In the genomic region with DNA sequence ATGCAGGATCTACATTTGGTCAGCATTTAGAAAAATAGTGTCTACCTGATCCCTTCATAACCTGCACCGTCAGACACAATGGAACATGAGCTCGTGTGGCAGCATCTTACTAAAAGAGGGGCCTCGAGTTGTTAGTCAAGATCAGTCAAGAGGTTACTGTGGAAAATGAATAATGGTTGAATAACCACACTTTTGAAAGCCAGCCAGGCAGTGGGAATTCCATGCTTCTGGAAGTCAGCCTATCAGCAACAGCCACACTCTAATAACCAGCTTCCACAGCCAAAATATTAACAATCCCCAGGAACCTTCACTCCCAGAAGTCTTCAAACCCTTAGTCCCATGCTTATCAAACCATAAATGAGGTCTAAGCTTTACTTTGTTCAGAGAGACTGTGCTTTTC, we compare ENCODE assay signal across 12 cellular contexts.
DNase-seq lines count a peak whose midpoint lies in the region; ATAC-seq and TF ChIP-seq lines count a peak whose summit lies in the region.
"Had no signal": no experiment of that assay in that cellular context is flagged by ENCODE, and none has a peak within 500 bp of the region (broad histone marks: within the 10 kb centered on the region; RNA-seq: fewer than 3 reads in every experiment).

No MANE protein-coding gene starts in this region.

- peaks cover 2% of the 10 kb centered on the region for H3K27me3 Mint-ChIP-seq in activated CD4-positive, alpha-beta T cell treated with anti-CD3 and anti-CD28 coated beads, Interleukin-2, amount 10 ng/mL, durations not matched to agents 24 days and 14 days

- no peak overlapping the region for H3K18ac ChIP-seq in trophoblast cell (ENCODE audit: low read length)

- in situ Hi-C loops in astrocyte of the cerebellum (cut with HindIII; ENCODE audit: low sequenced_read_pairs), result no loop called here

- H4K91ac ChIP-seq in trophoblast cell (ENCODE audit: low read depth, low read length), result no peak overlapping the region

- H2BK120ac ChIP-seq in trophoblast cell (ENCODE audit: insufficient read depth, low read length, poor library complexity), result no peak overlapping the region

- intact Hi-C loops in activated CD4-positive, alpha-beta T cell treated with anti-CD3 and anti-CD28 coated beads, Interleukin-2, amount 10 ng/mL, durations not matched to agents 24 days and 14 days (cut with micrococcal nuclease), result no loop called here

- H3K27me3 ChIP-seq in trophoblast cell (ENCODE audit: insufficient read depth, low read length), result no peaks in the 10 kb centered on the region
- H3K27me3 ChIP-seq: BLaER1 had no signal

- H3K79me1 ChIP-seq in trophoblast cell (ENCODE audit: low read length), result peaks cover 18% of the 10 kb centered on the region

- peak; percentile 19 for DNase-seq in activated CD4-positive, alpha-beta T cell treated with anti-CD3 and anti-CD28 coated beads, Interleukin-2, amount 10 ng/mL, durations not matched to agents 24 days and 14 days
- DNase-seq in activated CD4-positive, alpha-beta T cell treated with anti-CD3 and anti-CD28 coated beads, Interleukin-2, amount 50 U/mL, for 4 hours, result no peak
- DNase-seq in astrocyte of the cerebellum (ENCODE audit: low read depth) (peak; percentile 5), kidney glomerular epithelial cell (lab: John Stamatoyannopoulos, UW) (peak; percentile 9), trophoblast cell (no peak), HCEC 1CT (no peak)
- no peak for DNase-seq in stimulated activated CD4-positive, alpha-beta T cell treated with anti-CD3 and anti-CD28 coated beads, Interleukin-4, amount 100 ng/mL, for 24 hours
- DNase-seq: 8988T, AML-193, GM23248 had no signal

- H3K4me3 Mint-ChIP-seq in activated CD4-positive, alpha-beta T cell treated with anti-CD3 and anti-CD28 coated beads, Interleukin-2, amount 10 ng/mL, durations not matched to agents 24 days and 14 days, result no peak overlapping the region

- H3K4ac ChIP-seq in trophoblast cell (ENCODE audit: low read depth, low read length), result no peak overlapping the region

- H4K12ac ChIP-seq in trophoblast cell (ENCODE audit: low read depth, low read length), result no peak overlapping the region

- H3K27ac Mint-ChIP-seq in activated CD4-positive, alpha-beta T cell treated with anti-CD3 and anti-CD28 coated beads, Interleukin-2, amount 10 ng/mL, durations not matched to agents 24 days and 14 days, result no peak overlapping the region

- no peak for ATAC-seq in HG03520 (IDR thresholded peaks at IDR 0.05; ENCODE audit: unreplicated experiment)

- no peaks in the 10 kb centered on the region for H3K9me3 ChIP-seq in trophoblast cell (ENCODE audit: insufficient read depth, low read depth, low read length)

- peak overlapping the region; percentile 16 for H4K8ac ChIP-seq in trophoblast cell (ENCODE audit: low read depth, low read length)

- no peak overlapping the region for H3K9ac ChIP-seq in trophoblast cell (ENCODE audit: low read length)
- H3K9ac ChIP-seq: BLaER1, GM23248 had no signal

- no peak overlapping the region for H2BK12ac ChIP-seq in trophoblast cell (ENCODE audit: low read length)

- H3K4me2 ChIP-seq in trophoblast cell (ENCODE audit: low read length), result no peak overlapping the region
- H3K4me2 ChIP-seq: BLaER1 had no signal

- peaks cover 8% of the 10 kb centered on the region in 2 experiments for H3K4me1 ChIP-seq in trophoblast cell (ENCODE audit: control insufficient read depth in 1 of 2, insufficient read depth in 2 of 2, low read length in 2 of 2)

- TF ChIP-seq CTCF in astrocyte of the cerebellum (IDR thresholded peaks at IDR 0.05; ENCODE audit: low read depth, low read length, missing control alignments), result no peak

- no CpG with 5 or more reads among the region's 3 CpGs for WGBS in trophoblast cell (ENCODE audit: extremely low coverage, insufficient coverage, insufficient read length)

- peaks cover 1% of the 10 kb centered on the region for H3K79me2 ChIP-seq in trophoblast cell (ENCODE audit: control insufficient read depth, insufficient read depth, low read length, poor library complexity)

- H2AK5ac ChIP-seq in trophoblast cell (ENCODE audit: low read length), result no peak overlapping the region

- no peak overlapping the region for H3K23ac ChIP-seq in trophoblast cell (ENCODE audit: low read length)

- H3K4me3 ChIP-seq in astrocyte of the cerebellum (ENCODE audit: low read depth, low read length) (no peak overlapping the region), trophoblast cell (ENCODE audit: low read depth, low read length) (no peak overlapping the region)
- H3K4me3 ChIP-seq: BLaER1, GM23248 had no signal

- peaks cover 5% of the 10 kb centered on the region for H3K4me1 Mint-ChIP-seq in activated CD4-positive, alpha-beta T cell treated with anti-CD3 and anti-CD28 coated beads, Interleukin-2, amount 10 ng/mL, durations not matched to agents 24 days and 14 days

- no peaks in the 10 kb centered on the region for H3K9me3 Mint-ChIP-seq in activated CD4-positive, alpha-beta T cell treated with anti-CD3 and anti-CD28 coated beads, Interleukin-2, amount 10 ng/mL, durations not matched to agents 24 days and 14 days

- H2BK5ac ChIP-seq in trophoblast cell (ENCODE audit: low read depth, low read length, poor library complexity), result no peak overlapping the region

- H2AFZ ChIP-seq in trophoblast cell (ENCODE audit: insufficient read depth, low read length, poor library complexity), result no peak overlapping the region
- H2AFZ ChIP-seq: GM23248 had no signal

- no peak overlapping the region for H3K27ac ChIP-seq in trophoblast cell (ENCODE audit: low read depth, low read length)
- H3K27ac ChIP-seq: BLaER1, GM23248 had no signal

- H3K14ac ChIP-seq in trophoblast cell (ENCODE audit: low read length), result no peak overlapping the region

- no peaks in the 10 kb centered on the region for H3K36me3 ChIP-seq in trophoblast cell (ENCODE audit: control insufficient read depth in 1 of 2, insufficient read depth in 2 of 2, low read length in 2 of 2)
- H3K36me3 ChIP-seq: BLaER1 had no signal

- H3K36me3 Mint-ChIP-seq in activated CD4-positive, alpha-beta T cell treated with anti-CD3 and anti-CD28 coated beads, Interleukin-2, amount 10 ng/mL, durations not matched to agents 24 days and 14 days (ENCODE audit: low read depth), result no peaks in the 10 kb centered on the region

Comparison
In these comparisons a context has a peak if more than half of its experiments do, and no peak if none do; other contexts are left out.
1. DNase-seq: peak in activated CD4-positive, alpha-beta T cell treated with anti-CD3 and anti-CD28 coated beads, Interleukin-2, amount 10 ng/mL, durations not matched to agents 24 days and 14 days (single experiment), astrocyte of the cerebellum (single experiment) and kidney glomerular epithelial cell (single experiment); none in activated CD4-positive, alpha-beta T cell treated with anti-CD3 and anti-CD28 coated beads, Interleukin-2, amount 50 U/mL, for 4 hours (0 of 2), trophoblast cell (0 of 2), stimulated activated CD4-positive, alpha-beta T cell treated with anti-CD3 and anti-CD28 coated beads, Interleukin-4, amount 100 ng/mL, for 24 hours (single experiment) and HCEC 1CT (single experiment).